11 cellular contexts compared by ENCODE assay signal in the genomic region with DNA sequence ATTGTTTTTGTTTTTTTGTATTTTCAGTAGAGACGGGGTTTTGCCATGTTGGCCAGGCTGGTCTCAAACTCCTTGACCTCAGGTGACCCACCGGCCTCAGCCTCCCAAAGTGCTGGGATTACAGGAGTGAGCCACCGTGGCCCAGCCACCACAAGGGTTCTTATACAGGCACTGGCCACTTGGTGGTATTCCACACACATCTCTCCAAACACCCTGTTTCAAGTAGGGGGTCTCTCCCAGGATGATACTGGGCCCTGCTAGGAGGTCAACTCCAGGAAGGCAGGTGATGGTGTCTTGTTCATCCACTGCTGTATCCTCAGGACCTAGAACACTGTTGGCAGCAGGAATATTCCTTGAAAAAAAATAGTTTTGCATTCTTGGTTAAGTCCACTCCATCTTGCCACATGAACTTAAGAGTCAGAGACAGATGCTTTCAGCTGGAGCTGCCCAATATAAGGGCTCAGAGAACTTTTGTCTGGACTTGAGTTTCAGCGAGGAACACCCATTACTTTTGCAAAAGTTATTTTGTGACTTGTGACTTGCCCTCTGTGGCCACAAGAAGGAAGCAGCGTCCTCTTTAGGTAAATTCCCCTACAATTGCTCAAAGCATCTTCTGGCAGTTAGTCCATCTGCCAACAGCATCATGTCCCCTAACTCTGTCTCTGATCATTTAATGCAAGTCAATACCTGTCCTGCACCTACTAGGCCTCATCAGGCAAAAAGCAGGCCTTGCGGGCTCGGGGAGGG. TPM values are rescaled to one million over a fixed set of nuclear protein-coding genes. Genes with fewer than 3 reads are reported as not detected.
DNase-seq lines count a peak whose midpoint lies in the region; ATAC-seq and TF ChIP-seq lines count a peak whose summit lies in the region.
"Had no signal": no experiment of that assay in that cellular context is flagged by ENCODE, and none has a peak within 500 bp of the region (broad histone marks: within the 10 kb centered on the region; RNA-seq: fewer than 3 reads in every experiment).

No MANE protein-coding gene starts in this region.

- DNase-seq in heart right ventricle (no peak), cardiac septum (ENCODE audit: low spot score) (no peak), RWPE1 (ENCODE audit: low spot score) (no peak), iris pigment epithelial cell (ENCODE audit: low read depth) (peak; percentile 23), aorta (no peak), epidermal melanocyte (ENCODE audit: insufficient read length, low spot score) (no peak), NCI-H1105 treated with DMSO at 0.1 percent for 48 hours (lab: John Stamatoyannopoulos, UW) (no peak)
- no peak for DNase-seq in activated CD4-positive, alpha-beta T cell treated with anti-CD3 and anti-CD28 coated beads, Interleukin-2, amount 50 U/mL, for 1 hour
- DNase-seq: activated CD8-positive, alpha-beta memory T cell treated with anti-CD3 and anti-CD28 coated beads, Interleukin-2, amount 50 U/mL, for 48 hours; NCI-H82 had no signal

- WGBS in heart right ventricle, 2 donors, result 84 to 88% methylated on average over 7 of the region's 7 CpGs
- 42 to 44% methylated on average over 7 of the region's 7 CpGs for WGBS in aorta, 2 donors

- CTCF ChIA-PET in RWPE1 (lab: Yijun Ruan, JAX), result interaction anchor here (0.5 kb wide), 1 partner anchor 18 kb away, joined by 3 read pairs; no protein-coding TSS in a partner anchor

- POLR2A ChIA-PET in RWPE1 (lab: Yijun Ruan, JAX; ENCODE audit: low non-redundant PET), result no interaction called here

- H3K4me1 ChIP-seq in heart right ventricle (peaks cover 0 to 27% (median 5%) of the 10 kb centered on the region in 9 donors), aorta (ENCODE audit: control insufficient read depth in 1 of 2, insufficient read depth in 2 of 2, low read length in 2 of 2) (peaks cover 3 to 6% of the 10 kb centered on the region in 2 donors)

- H3K27ac ChIP-seq in heart right ventricle, result peak overlapping the region in 6 of 10 donors; percentile 4 to 84 (median 50)
- H3K27ac ChIP-seq in RWPE1, result peak overlapping the region; percentile 94
- peak overlapping the region; percentile 71 to 90 for H3K27ac ChIP-seq in aorta (ENCODE audit: low read depth in 1 of 2, low read length in 2 of 2)

- no peak for TF ChIP-seq CTCF in heart right ventricle (IDR thresholded peaks at IDR 0.05)
- 0 out of 2 replicates have a peak, but pooled peaks have one; percentile 6 for TF ChIP-seq CTCF in RWPE1 (conservative IDR thresholded peaks at IDR 0.05; ENCODE audit: low read depth)

- intact Hi-C loops in heart right ventricle (cut with DNase I) (loop anchor here in 4 of 10 donors (5.0 to 10.0 kb wide), 3 partner anchors 99 to 179 kb away; partner anchors contain the start of genes POLR3E (in 2 of the 4) and CDR2 (in 1 of the 4)), cardiac septum (cut with DNase I) (no loop called here), aorta (cut with DNase I) (no loop called here)

- H3K4me3 ChIP-seq in heart right ventricle (no peak overlapping the region), aorta (ENCODE audit: low read length in 2 of 2) (no peak overlapping the region)
- H3K4me3 ChIP-seq: mucosa of descending colon had no signal

- H3K27me3 ChIP-seq in heart right ventricle, result no peaks in the 10 kb centered on the region
- H3K27me3 ChIP-seq in aorta (ENCODE audit: control insufficient read depth in 1 of 2, insufficient read depth in 2 of 2, low read length in 1 of 2), result no peaks in the 10 kb centered on the region

- H3K9me3 ChIP-seq in heart right ventricle (no peaks in the 10 kb centered on the region), aorta (ENCODE audit: control insufficient read depth, low read length) (no peaks in the 10 kb centered on the region)
- H3K9me3 ChIP-seq: mucosa of descending colon had no signal

- ATAC-seq in heart right ventricle (no peak), aorta (ENCODE audit: low FRiP score) (no peak)

- no peaks in the 10 kb centered on the region for H3K36me3 ChIP-seq in heart right ventricle
- H3K36me3 ChIP-seq in aorta (ENCODE audit: control insufficient read depth in 1 of 2, insufficient read depth in 2 of 2, low read length in 1 of 2), result no peaks in the 10 kb centered on the region

RNA-seq across cellular contexts. Expression of gene EEF2K, which starts 7.4 kb away (rescaled TPM):
- 10 to 100 TPM; 17.2 to 38.9 (median 23.2) TPM for total RNA-seq in heart right ventricle
- 10 to 100 TPM in 1 of 2 donors, 1 to 10 TPM in 1; 5.1 to 10.3 TPM for polyA plus RNA-seq in heart right ventricle
- 16.2 TPM for total RNA-seq in cardiac septum
- total RNA-seq in aorta, result 10 to 100 TPM; 40.6 to 56.3 TPM
- polyA plus RNA-seq in aorta, result 10 to 100 TPM in 1 of 2 donors, 1 to 10 TPM in 1; 9.3 to 12.1 TPM

RNA-seq across cellular contexts. Expression of gene SDR42E2, which starts 36.4 kb away (rescaled TPM):
- total RNA-seq in heart right ventricle (under 1 TPM in 1 of 10 donors, not detected in 9; 0.09 TPM), cardiac septum (not detected), aorta (not detected)
- polyA plus RNA-seq in heart right ventricle (under 1 TPM in 1 of 2 donors, not detected in 1; 0.15 TPM), aorta (under 1 TPM in 1 of 2 donors, not detected in 1; 0.10 TPM)
- total RNA-seq: mucosa of descending colon had no signal
